ENCODE assay signal across 1 cellular context in genomic region chr11:27896096-27896495, GRCh38.
TF ChIP-seq lines count a peak whose summit lies in the region.

No MANE protein-coding gene starts in this region.

TF ChIP-seq in GM23338, 12 proteins besides CTCF, POLR2A, EP300 and RAD21 (continued from another document):
- no peak for TF ChIP-seq REST (IDR thresholded peaks at IDR 0.05; ENCODE audit: unreplicated experiment)
- TF ChIP-seq NANOG (IDR thresholded peaks at IDR 0.05; ENCODE audit: borderline replicate concordance): no peak
- no peak for TF ChIP-seq JUNB (IDR thresholded peaks at IDR 0.05; ENCODE audit: unreplicated experiment)
- no peak for TF ChIP-seq CREB1 (CRISPR knock-in tag; IDR thresholded peaks at IDR 0.05; ENCODE audit: low read depth)
- TF ChIP-seq ZNF114 (CRISPR knock-in tag; IDR thresholded peaks at IDR 0.05): no peak
- TF ChIP-seq POLR2AphosphoS5 (IDR thresholded peaks at IDR 0.05; ENCODE audit: low read depth): no peak
- TF ChIP-seq STAT1 (IDR thresholded peaks at IDR 0.05; ENCODE audit: unreplicated experiment): no peak
- TF ChIP-seq EZH2 (IDR thresholded peaks at IDR 0.05; ENCODE audit: low read depth, unreplicated experiment): no peak
TF ChIP-seq in GM23338: peak in this region for 0.
